In the genomic region with DNA sequence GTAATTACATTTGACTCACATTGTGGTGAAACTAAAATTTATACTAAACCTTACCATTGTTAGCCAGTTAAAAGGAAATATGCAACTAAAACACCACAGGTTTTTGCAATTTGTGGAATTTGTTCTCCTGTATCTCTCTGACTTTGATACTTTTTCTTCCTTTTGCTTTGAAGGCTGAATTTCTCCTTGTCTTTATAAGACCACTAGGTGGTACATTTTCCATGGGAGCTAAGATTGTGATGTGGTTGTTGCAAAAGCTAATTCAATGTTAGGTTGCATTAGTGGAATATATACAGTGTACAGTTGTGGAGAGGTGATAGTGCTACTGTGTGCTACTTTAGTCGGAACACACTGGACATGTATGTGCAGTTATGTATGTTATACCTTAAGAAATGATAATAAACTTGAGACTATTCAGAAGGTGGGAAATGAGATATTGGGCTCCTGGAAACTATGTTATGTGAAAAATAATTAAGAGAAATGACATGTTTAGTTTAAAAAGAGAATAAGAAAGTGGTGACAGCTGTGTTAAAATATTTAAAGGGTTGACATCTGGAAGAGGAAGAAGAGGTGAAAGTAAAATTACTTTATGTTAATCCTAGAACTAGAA, we compare ENCODE assay signal across 8 cellular contexts.
DNase-seq lines count a peak whose midpoint lies in the region; ATAC-seq, FAIRE-seq and TF ChIP-seq lines count a peak whose summit lies in the region.

No MANE protein-coding gene starts in this region.

- WGBS in thyroid gland, 2 donors, result 33 to 54% methylated on average over 1 of the region's 1 CpG

- in situ Hi-C loops in SK-MEL-5 (cut with HindIII; ENCODE audit: low pct_unique_long_range_greater_than_20kb, low sequenced_read_pairs), result no loop called here

- H3K36me3 ChIP-seq in thyroid gland, result no peaks in the 10 kb centered on the region

- peak; percentile 24 for DNase-seq in AG09309 (ENCODE audit: low read depth)
- DNase-seq in H54 (ENCODE audit: insufficient read length, low spot score), result no peak
- DNase-seq in SK-MEL-5 (ENCODE audit: low read depth, low spot score), result peak; percentile 46
- DNase-seq in glomerular visceral epithelial cell (ENCODE audit: extremely low spot score), result peak; percentile 31
- no peak for DNase-seq in thyroid gland
- no peak for DNase-seq in GM12891 (ENCODE audit: insufficient read length, low spot score)

- FAIRE-seq in H54 (lab: Jason Lieb, UNC) (peak; percentile 57), GM12891 (lab: Jason Lieb, UNC) (no peak)

- H3K4me1 ChIP-seq in thyroid gland, result no peaks in the 10 kb centered on the region

- H3K9me3 ChIP-seq in thyroid gland, result no peaks in the 10 kb centered on the region

- peak; percentile 59 for TF ChIP-seq CTCF in AG09309 (IDR thresholded peaks at IDR 0.05; ENCODE audit: control insufficient read depth, insufficient read depth, low read depth, low read length, missing control alignments)
- TF ChIP-seq CTCF in thyroid gland (IDR thresholded peaks at IDR 0.05), result peak in 4 of 6 experiments; percentile 46 to 68 (median 60)

- intact Hi-C loops in thyroid gland (cut with DNase I), result loop anchor here (5.0 kb wide), 1 partner anchor 226 kb away; no protein-coding TSS in a partner anchor

- H3K4me3 ChIP-seq in AG09309 (ENCODE audit: control insufficient read depth, low read depth, low read length) (no peak overlapping the region), thyroid gland (replicated peaks in 1 of 3) (no peak overlapping the region)

- H3K27ac ChIP-seq in thyroid gland, result no peak overlapping the region

- ATAC-seq in HG03039 (IDR thresholded peaks at IDR 0.05; ENCODE audit: unreplicated experiment) (no peak), GM21723 (IDR thresholded peaks at IDR 0.05; ENCODE audit: unreplicated experiment) (no peak)

- no peak for TF ChIP-seq POLR2A in H54 (IDR thresholded peaks at IDR 0.05; ENCODE audit: low read depth, low read length)
- TF ChIP-seq POLR2A in thyroid gland (IDR thresholded peaks at IDR 0.05), result no peak
- no peak for TF ChIP-seq POLR2A in GM12891 (IDR thresholded peaks at IDR 0.05; ENCODE audit: low read depth, low read length)

- H3K27me3 ChIP-seq in thyroid gland, result no peaks in the 10 kb centered on the region

TF ChIP-seq in GM12891, 5 proteins besides CTCF, POLR2A, EP300 and RAD21:
- no peak for TF ChIP-seq POLR2AphosphoS5 (IDR thresholded peaks at IDR 0.05; ENCODE audit: low read depth, low read length)
- no peak for TF ChIP-seq PAX5 (IDR thresholded peaks at IDR 0.05; ENCODE audit: insufficient read depth, low read length, severe bottlenecking)
- no peak for TF ChIP-seq TAF1 (IDR thresholded peaks at IDR 0.05; ENCODE audit: low read depth, low read length)
- TF ChIP-seq SPI1 (IDR thresholded peaks at IDR 0.05; ENCODE audit: low read depth, low read length), result no peak
- no peak for TF ChIP-seq POU2F2 (IDR thresholded peaks at IDR 0.05; ENCODE audit: low read depth, low read length)

Comparison
In these comparisons a context has a peak if more than half of its experiments do, and no peak if none do; other contexts are left out.
1. DNase-seq: peak in AG09309 (single experiment), SK-MEL-5 (single experiment) and glomerular visceral epithelial cell (single experiment); none in H54 (single experiment), thyroid gland (0 of 2) and GM12891 (single experiment).